Comparison of ENCODE assay signal across 8 cellular contexts in the genomic region with DNA sequence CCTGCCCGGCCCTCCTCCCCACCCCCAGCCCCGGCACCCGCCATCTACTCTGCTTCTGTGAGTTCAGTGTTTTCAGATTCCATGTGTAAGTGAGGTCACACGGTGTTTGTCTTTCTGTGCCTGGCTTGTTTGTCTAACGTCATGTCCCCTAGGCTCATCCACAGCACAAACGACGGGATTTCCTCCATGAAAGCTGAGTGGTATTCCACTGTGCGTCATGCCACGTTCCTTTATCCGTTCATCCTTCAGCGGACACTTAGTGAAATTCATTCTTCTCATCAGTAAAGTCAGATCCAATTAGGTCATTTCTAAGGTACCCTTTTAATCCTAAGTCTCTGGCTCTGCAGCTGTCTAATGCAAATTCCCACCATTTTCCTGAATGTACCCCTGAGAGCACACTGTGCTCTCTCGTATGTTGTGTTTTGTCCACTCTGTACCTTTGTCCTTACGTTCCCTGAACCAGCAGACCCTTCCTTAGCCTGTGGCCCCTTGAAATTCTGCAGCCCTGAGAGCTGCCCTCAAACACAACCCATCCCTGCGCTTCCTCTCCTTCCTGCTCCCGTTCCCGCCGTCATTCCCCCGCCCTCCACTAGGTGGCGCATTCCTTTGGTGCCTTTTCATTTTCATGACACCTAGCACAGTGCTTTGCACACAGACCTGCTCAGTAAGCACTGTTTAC. TPM values are rescaled to one million over a fixed set of nuclear protein-coding genes. Genes with fewer than 3 reads are reported as not detected.
A peak's percentile ranks its signal among the peaks of the same experiment; 100 is the strongest.
DNase-seq lines count a peak whose midpoint lies in the region; ATAC-seq, FAIRE-seq and TF ChIP-seq lines count a peak whose summit lies in the region.

No MANE protein-coding gene starts in this region.

- no peaks in the 10 kb centered on the region for H3K9me3 Mint-ChIP-seq in Caco-2 (ENCODE audit: unreplicated experiment)
- H3K9me3 Mint-ChIP-seq in endothelial cell (ENCODE audit: unreplicated experiment), result no peaks in the 10 kb centered on the region
- no peaks in the 10 kb centered on the region for H3K9me3 Mint-ChIP-seq in naive thymus-derived CD4-positive, alpha-beta T cell

- peaks cover 32% of the 10 kb centered on the region for H3K36me3 Mint-ChIP-seq in Caco-2 (ENCODE audit: insufficient read depth, unreplicated experiment)
- peaks cover 33% of the 10 kb centered on the region for H3K36me3 Mint-ChIP-seq in endothelial cell (ENCODE audit: low read depth, unreplicated experiment)
- H3K36me3 Mint-ChIP-seq in naive thymus-derived CD4-positive, alpha-beta T cell, result peaks cover 7 to 49% (median 11%) of the 10 kb centered on the region in 5 donors

- H3K27me3 Mint-ChIP-seq in Caco-2 (ENCODE audit: insufficient read depth, unreplicated experiment) (no peaks in the 10 kb centered on the region), endothelial cell (ENCODE audit: unreplicated experiment) (no peaks in the 10 kb centered on the region)
- no peaks in the 10 kb centered on the region for H3K27me3 Mint-ChIP-seq in naive thymus-derived CD4-positive, alpha-beta T cell

- no peak overlapping the region for H3K27ac Mint-ChIP-seq in Caco-2 (ENCODE audit: unreplicated experiment)
- H3K27ac Mint-ChIP-seq in endothelial cell (ENCODE audit: unreplicated experiment), result peak overlapping the region; percentile 46
- H3K27ac Mint-ChIP-seq in naive thymus-derived CD4-positive, alpha-beta T cell, result peak overlapping the region in 6 of 9 donors; percentile 33 to 85 (median 66)

- no peaks in the 10 kb centered on the region for H3K27me3 ChIP-seq in Caco-2 (replicated peaks; ENCODE audit: control insufficient read depth, insufficient read depth, low read length)
- no peaks in the 10 kb centered on the region for H3K27me3 ChIP-seq in naive thymus-derived CD4-positive, alpha-beta T cell (ENCODE audit: control insufficient read depth in 2 of 2, insufficient read depth in 2 of 2, low read length in 2 of 2)

- TF ChIP-seq CTCF in Caco-2 (IDR thresholded peaks at IDR 0.05; ENCODE audit: insufficient read depth in 1 of 2, low read depth in 1 of 2, low read length in 1 of 2, severe bottlenecking in 1 of 2, unreplicated experiment in 1 of 2) (peak; percentile 90 to 97), endothelial cell (IDR thresholded peaks at IDR 0.05; ENCODE audit: unreplicated experiment) (peak; percentile 99)

- ATAC-seq in naive thymus-derived CD4-positive, alpha-beta T cell, result peak; percentile 85
- ATAC-seq in GM21515 (IDR thresholded peaks at IDR 0.05; ENCODE audit: unreplicated experiment), result no peak

- H3K4me1 Mint-ChIP-seq in Caco-2 (ENCODE audit: low read depth, unreplicated experiment) (peaks cover 8% of the 10 kb centered on the region), endothelial cell (ENCODE audit: unreplicated experiment) (peaks cover 6% of the 10 kb centered on the region)
- H3K4me1 Mint-ChIP-seq in naive thymus-derived CD4-positive, alpha-beta T cell, result peaks cover 0 to 13% (median 6%) of the 10 kb centered on the region in 7 donors

- CTCF ChIA-PET in Caco-2 (lab: Charles Lee), result interaction anchor here (0.5 to 2.1 kb wide), 6 partner anchors 10 to 228 kb away, joined by 3 to 9 read pairs (median 5); no protein-coding TSS in a partner anchor
- CTCF ChIA-PET in naive thymus-derived CD4-positive, alpha-beta T cell (lab: Charles Lee), result interaction anchor here (0.8 to 2.8 kb wide), 15 partner anchors 9 to 228 kb away, joined by 3 to 28 read pairs (median 3); a partner anchor contains a TSS

- intact Hi-C loops in Caco-2 (cut with micrococcal nuclease; ENCODE audit: unreplicated experiment), result loop anchor here (1.0 to 5.0 kb wide), 3 partner anchors 39 to 228 kb away; a partner anchor contains a TSS
- intact Hi-C loops in naive thymus-derived CD4-positive, alpha-beta T cell (cut with micrococcal nuclease), result loop anchor here (1.0 to 5.0 kb wide), 4 partner anchors 39 to 228 kb away; a partner anchor contains a TSS

- FAIRE-seq in H54 (lab: Jason Lieb, UNC), result no peak

- 0 out of 2 replicates have a peak, but pooled peaks cover 3% of the 10 kb centered on the region for H3K4me1 ChIP-seq in Caco-2
- no peaks in the 10 kb centered on the region for H3K4me1 ChIP-seq in naive thymus-derived CD4-positive, alpha-beta T cell (ENCODE audit: control insufficient read depth in 2 of 2, insufficient read depth in 2 of 2, low read length in 2 of 2)

- H3K36me3 ChIP-seq in Caco-2 (ENCODE audit: control insufficient read depth, insufficient read depth, low read length), result peaks cover 1% of the 10 kb centered on the region
- H3K36me3 ChIP-seq in naive thymus-derived CD4-positive, alpha-beta T cell (ENCODE audit: control insufficient read depth in 2 of 3, insufficient read depth in 3 of 3, low read length in 3 of 3), result peaks cover 12 to 86% (median 12%) of the 10 kb centered on the region in 3 experiments

- no peaks in the 10 kb centered on the region for H3K9me3 ChIP-seq in Caco-2
- no peaks in the 10 kb centered on the region for H3K9me3 ChIP-seq in naive thymus-derived CD4-positive, alpha-beta T cell (ENCODE audit: control insufficient read depth in 2 of 3, low read length in 3 of 3)

- H3K27ac ChIP-seq in naive thymus-derived CD4-positive, alpha-beta T cell (ENCODE audit: low read depth, low read length), result no peak overlapping the region

- peak; percentile 76 to 84 for DNase-seq in Caco-2
- peak; percentile 67 for DNase-seq in H54 (ENCODE audit: insufficient read length, low spot score)
- DNase-seq in NCI-H82 treated with DMSO at 0.1 percent for 48 hours (lab: John Stamatoyannopoulos, UW; ENCODE audit: unreplicated experiment), result peak; percentile 93
- peak; percentile 31 to 82 (median 69) for DNase-seq in activated CD8-positive, alpha-beta memory T cell treated with anti-CD3 and anti-CD28 coated beads for 48 hours (ENCODE audit: low read depth in 2 of 3, low spot score in 2 of 3)
- DNase-seq in endothelial cell (ENCODE audit: low spot score), result peak; percentile 86
- peak; percentile 46 to 82 (median 61) for DNase-seq in naive thymus-derived CD4-positive, alpha-beta T cell
- peak; percentile 67 for DNase-seq in stimulated activated naive CD4-positive, alpha-beta T cell treated with Interleukin-2 at 50 U/mL for 16 hours (lab: John Stamatoyannopoulos, UW)

- BruUV-seq in Caco-2 (replicated peaks; lab: Mats Ljungman, UMichigan), result no TSS peak

- POLR2A ChIA-PET in Caco-2 (lab: Charles Lee), result interaction anchor here (0.6 kb wide), 1 partner anchor 96 kb away, joined by 4 read pairs; no protein-coding TSS in a partner anchor
- POLR2A ChIA-PET in naive thymus-derived CD4-positive, alpha-beta T cell (lab: Charles Lee), result no interaction called here

- TF ChIP-seq POLR2A in H54 (IDR thresholded peaks at IDR 0.05; ENCODE audit: low read depth, low read length), result no peak

- H3K4me3 Mint-ChIP-seq in Caco-2 (ENCODE audit: unreplicated experiment), result no peak overlapping the region
- H3K4me3 Mint-ChIP-seq in endothelial cell (ENCODE audit: unreplicated experiment), result no peak overlapping the region
- H3K4me3 Mint-ChIP-seq in naive thymus-derived CD4-positive, alpha-beta T cell, result no peak overlapping the region

- H3K4me3 ChIP-seq in Caco-2 (ENCODE audit: low read depth, low read length), result no peak overlapping the region
- H3K4me3 ChIP-seq in naive thymus-derived CD4-positive, alpha-beta T cell (ENCODE audit: low read length), result no peak overlapping the region

RNA-seq across cellular contexts. Expression of a gene that starts 44.1 kb away (rescaled TPM):
- total RNA-seq in Caco-2 (2022), result 84.2 and 85.0 TPM in 2 replicates
- total RNA-seq in endothelial cell (ENCODE audit: unreplicated experiment), result 105 TPM
- total RNA-seq in naive thymus-derived CD4-positive, alpha-beta T cell, result 100 to 1,000 TPM in 4 of 5 experiments, 10 to 100 TPM in 1; 90.5 to 160 (median 121) TPM
- polyA plus RNA-seq in naive thymus-derived CD4-positive, alpha-beta T cell, result 10 to 100 TPM; 29.8 to 44.5 TPM

RNA-seq across cellular contexts. Expression of a gene that starts 46.0 kb away (rescaled TPM):
- total RNA-seq in Caco-2 (2022) (35.6 and 36.9 TPM in 2 replicates), endothelial cell (ENCODE audit: unreplicated experiment) (35.9 TPM)
- 10 to 100 TPM; 24.4 to 46.2 (median 25.5) TPM for total RNA-seq in naive thymus-derived CD4-positive, alpha-beta T cell
- polyA plus RNA-seq in naive thymus-derived CD4-positive, alpha-beta T cell, result 10 to 100 TPM; 34.4 to 40.2 TPM
